In genomic region chr16:4498546-4499195, GRCh38 we compare ENCODE assay signal across 18 cellular contexts. TPM values are rescaled to one million over a fixed set of nuclear protein-coding genes. Genes with fewer than 3 reads are reported as not detected.
DNase-seq lines count a peak whose midpoint lies in the region; ATAC-seq and TF ChIP-seq lines count a peak whose summit lies in the region.
"Had no signal": no experiment of that assay in that cellular context is flagged by ENCODE, and none has a peak within 500 bp of the region (broad histone marks: within the 10 kb centered on the region; RNA-seq: fewer than 3 reads in every experiment).

No MANE protein-coding gene starts in this region.

- H3K4me3 ChIP-seq in BLaER1 treated with 17β-estradiol and CSF1 and Interleukin-3, amounts not matched to agents 10 nM and 100 nM: no peak overlapping the region
- H3K4me3 ChIP-seq in PC-9 (no peak overlapping the region), aorta (ENCODE audit: low read length in 2 of 2) (no peak overlapping the region)

- no peaks in the 10 kb centered on the region for H3K27me3 ChIP-seq in BLaER1 treated with 17β-estradiol and CSF1 and Interleukin-3, amounts not matched to agents 10 nM and 100 nM
- H3K27me3 ChIP-seq in PC-9 (ENCODE audit: insufficient read depth, low read depth) (no peaks in the 10 kb centered on the region), aorta (ENCODE audit: control insufficient read depth in 1 of 2, insufficient read depth in 2 of 2, low read length in 1 of 2) (no peaks in the 10 kb centered on the region)

- no peaks in the 10 kb centered on the region for H3K9me3 Mint-ChIP-seq in activated CD8-positive, alpha-beta T cell treated with anti-CD3 and anti-CD28 coated beads for 36 hours
- H3K9me3 Mint-ChIP-seq: activated naive CD4-positive, alpha-beta T cell treated with anti-CD3 and anti-CD28 coated beads for 36 hours had no signal

- DNase-seq in PC-9 (peak; percentile 59 to 82), left kidney (ENCODE audit: low read depth, low spot score) (peak; percentile 48), epidermal melanocyte (ENCODE audit: insufficient read length, low spot score) (no peak), aorta (no peak)
- no peak for DNase-seq in activated CD8-positive, alpha-beta T cell treated with anti-CD3 and anti-CD28 coated beads for 36 hours
- DNase-seq: activated CD8-positive, alpha-beta memory T cell treated with anti-CD3 and anti-CD28 coated beads for 24 hours; activated naive CD4-positive, alpha-beta T cell treated with anti-CD3 and anti-CD28 coated beads for 36 hours; effector memory CD4-positive, alpha-beta T cell; foreskin melanocyte; NCI-H748 treated with DMSO at 0.1 percent for 48 hours; stimulated activated CD4-positive, alpha-beta T cell treated with anti-CD3 and anti-CD28 coated beads, Interleukin-15, amount 100 ng/mL, for 24 hours had no signal

- BruUV-seq in PC-9 (replicated peaks; lab: Mats Ljungman, UMichigan): no TSS peak

- H2AFZ ChIP-seq in PC-9: no peak overlapping the region

- H3K9me3 ChIP-seq in BLaER1 treated with 17β-estradiol and CSF1 and Interleukin-3, amounts not matched to agents 10 nM and 100 nM (replicated peaks in 1 of 11): no peaks in the 10 kb centered on the region
- H3K9me3 ChIP-seq in PC-9 (ENCODE audit: insufficient read depth, low read depth): no peaks in the 10 kb centered on the region
- no peaks in the 10 kb centered on the region for H3K9me3 ChIP-seq in aorta (ENCODE audit: control insufficient read depth, low read length)

- no peak for ATAC-seq in aorta (ENCODE audit: low FRiP score)
- no peak for ATAC-seq in activated CD8-positive, alpha-beta T cell treated with anti-CD3 and anti-CD28 coated beads for 36 hours
- no peak for ATAC-seq in HG02970 (IDR thresholded peaks at IDR 0.05; ENCODE audit: low FRiP score, unreplicated experiment)

- H3K4me1 Mint-ChIP-seq in activated CD8-positive, alpha-beta T cell treated with anti-CD3 and anti-CD28 coated beads for 36 hours (ENCODE audit: low read depth): peaks cover 82% of the 10 kb centered on the region

- peaks cover 10 to 36% (median 17%) of the 10 kb centered on the region in 10 experiments for H3K4me1 ChIP-seq in BLaER1 treated with 17β-estradiol and CSF1 and Interleukin-3, amounts not matched to agents 10 nM and 100 nM
- H3K4me1 ChIP-seq in PC-9 (replicated peaks; ENCODE audit: insufficient read depth) (peaks cover 69% of the 10 kb centered on the region), aorta (ENCODE audit: control insufficient read depth in 1 of 2, insufficient read depth in 2 of 2, low read length in 2 of 2) (peaks cover 0 to 3% of the 10 kb centered on the region in 2 donors)

- H3F3A ChIP-seq in PC-9 (ENCODE audit: insufficient read depth, low read depth): peaks cover 52% of the 10 kb centered on the region

- POLR2A ChIA-PET in PC-9 (lab: Charles Lee; ENCODE audit: unreplicated experiment): interaction anchor here (0.7 to 0.9 kb wide), 2 partner anchors 22 to 95 kb away, joined by 3 to 9 read pairs; partner anchors contain the start of gene HMOX2
- POLR2A ChIA-PET in activated CD8-positive, alpha-beta T cell treated with anti-CD3 and anti-CD28 coated beads for 36 hours (lab: Charles Lee): interaction anchor here (1.4 to 1.9 kb wide), 3 partner anchors 9 to 16 kb away, joined by 4 to 7 read pairs (median 4); no protein-coding TSS in a partner anchor

- no peaks in the 10 kb centered on the region for H3K9me2 ChIP-seq in PC-9 (ENCODE audit: insufficient read depth)

- WGBS in aorta, 2 donors: 86% methylated on average over 8 of the region's 8 CpGs

- no peak overlapping the region for H3K27ac ChIP-seq in BLaER1 treated with 17β-estradiol and CSF1 and Interleukin-3, amounts not matched to agents 10 nM and 100 nM
- peak overlapping the region; percentile 64 for H3K27ac ChIP-seq in PC-9
- H3K27ac ChIP-seq in cingulate gyrus (ENCODE audit: low read depth, low read length): peak overlapping the region; percentile 42
- no peak overlapping the region for H3K27ac ChIP-seq in aorta (ENCODE audit: low read depth in 1 of 2, low read length in 2 of 2)
- H3K27ac ChIP-seq: HL-60, VCaP had no signal

- H3K79me2 ChIP-seq in PC-9 (ENCODE audit: low read depth): peaks cover 35% of the 10 kb centered on the region

- intact Hi-C loops in PC-9 (cut with micrococcal nuclease; ENCODE audit: unreplicated experiment): no loop called here
- intact Hi-C loops in aorta (cut with DNase I): no loop called here
- intact Hi-C loops in activated CD8-positive, alpha-beta T cell treated with anti-CD3 and anti-CD28 coated beads for 36 hours (cut with micrococcal nuclease): no loop called here

- peak overlapping the region in 8 of 11 experiments; percentile 39 to 77 (median 66); a peak in 16 of 22 replicates for H3K4me2 ChIP-seq in BLaER1 treated with 17β-estradiol and CSF1 and Interleukin-3, amounts not matched to agents 10 nM and 100 nM
- H3K4me2 ChIP-seq in PC-9: peak overlapping the region; percentile 41

- no peaks in the 10 kb centered on the region for H3K27me3 Mint-ChIP-seq in activated CD8-positive, alpha-beta T cell treated with anti-CD3 and anti-CD28 coated beads for 36 hours

- peak overlapping the region in 1 of 11 experiments; percentile 13; a peak in 1 of 22 replicates for H3K9ac ChIP-seq in BLaER1 treated with 17β-estradiol and CSF1 and Interleukin-3, amounts not matched to agents 10 nM and 100 nM

- no peak overlapping the region for H3K27ac Mint-ChIP-seq in activated CD8-positive, alpha-beta T cell treated with anti-CD3 and anti-CD28 coated beads for 36 hours
- H3K27ac Mint-ChIP-seq: activated naive CD4-positive, alpha-beta T cell treated with anti-CD3 and anti-CD28 coated beads for 36 hours had no signal

- peaks cover 92 to 100% (median 100%) of the 10 kb centered on the region in 11 experiments for H4K20me1 ChIP-seq in BLaER1 treated with 17β-estradiol and CSF1 and Interleukin-3, amounts not matched to agents 10 nM and 100 nM
- peaks cover 10% of the 10 kb centered on the region; the same call in 1 of the 2 replicates for H4K20me1 ChIP-seq in PC-9 (ENCODE audit: insufficient read depth)

- H3K36me3 ChIP-seq in BLaER1 treated with 17β-estradiol and CSF1 and Interleukin-3, amounts not matched to agents 10 nM and 100 nM: peaks cover 15 to 52% (median 24%) of the 10 kb centered on the region in 11 experiments
- H3K36me3 ChIP-seq in PC-9 (ENCODE audit: low read depth) (no peaks in the 10 kb centered on the region), aorta (ENCODE audit: control insufficient read depth in 1 of 2, insufficient read depth in 2 of 2, low read length in 1 of 2) (no peaks in the 10 kb centered on the region)

- peaks cover 29% of the 10 kb centered on the region for H3K36me3 Mint-ChIP-seq in activated CD8-positive, alpha-beta T cell treated with anti-CD3 and anti-CD28 coated beads for 36 hours (ENCODE audit: low read depth)

- no peak for TF ChIP-seq CTCF in PC-9 (conservative IDR thresholded peaks at IDR 0.05)
- TF ChIP-seq CTCF in activated CD8-positive, alpha-beta T cell treated with anti-CD3 and anti-CD28 coated beads for 36 hours (IDR thresholded peaks at IDR 0.05): no peak

- no peak overlapping the region for H3K4me3 Mint-ChIP-seq in activated CD8-positive, alpha-beta T cell treated with anti-CD3 and anti-CD28 coated beads for 36 hours
- H3K4me3 Mint-ChIP-seq: activated naive CD4-positive, alpha-beta T cell treated with anti-CD3 and anti-CD28 coated beads for 36 hours had no signal

- CTCF ChIA-PET in PC-9 (lab: Charles Lee): interaction anchor here (0.5 to 0.9 kb wide), 3 partner anchors 20 to 599 kb away, joined by 3 to 13 read pairs (median 6); no protein-coding TSS in a partner anchor
- CTCF ChIA-PET in activated CD8-positive, alpha-beta T cell treated with anti-CD3 and anti-CD28 coated beads for 36 hours (lab: Charles Lee): interaction anchor here (1.0 to 3.0 kb wide), 6 partner anchors 8 to 227 kb away, joined by 3 to 12 read pairs (median 4); no protein-coding TSS in a partner anchor

RNA-seq across cellular contexts. Expression of gene HMOX2, which starts 22.5 kb away (rescaled TPM):
- total RNA-seq in PC-9 (2021) (68.1 and 69.5 TPM in 2 replicates), aorta (10 to 100 TPM; 25.1 to 28.6 TPM)
- 10 to 100 TPM; 24.3 to 33.6 TPM for polyA plus RNA-seq in aorta
- total RNA-seq in activated CD8-positive, alpha-beta T cell treated with anti-CD3 and anti-CD28 coated beads for 36 hours: 10 to 100 TPM; 64.7 to 65.4 TPM

RNA-seq across cellular contexts. Expression of gene NMRAL1, which starts 24.2 kb away (rescaled TPM):
- 118 and 141 TPM in 2 replicates for total RNA-seq in PC-9 (2021)
- 10 to 100 TPM; 23.5 to 28.9 TPM for total RNA-seq in aorta
- polyA plus RNA-seq in aorta: 10 to 100 TPM; 28.2 to 69.1 TPM
- total RNA-seq in activated CD8-positive, alpha-beta T cell treated with anti-CD3 and anti-CD28 coated beads for 36 hours: 10 to 100 TPM; 45.3 to 53.6 TPM

RNA-seq across cellular contexts. Expression of gene CDIP1, which starts 39.9 kb away (rescaled TPM):
- 10.7 and 18.4 TPM in 2 replicates for total RNA-seq in PC-9 (2021)
- total RNA-seq in aorta: 10 to 100 TPM; 23.6 to 34.7 TPM
- polyA plus RNA-seq in aorta: 10 to 100 TPM; 12.5 to 18.4 TPM
- total RNA-seq in activated CD8-positive, alpha-beta T cell treated with anti-CD3 and anti-CD28 coated beads for 36 hours: 10 to 100 TPM; 31.9 to 32.2 TPM

RNA-seq across cellular contexts. Expression of gene C16orf96, which starts 57.5 kb away (rescaled TPM):
- total RNA-seq in PC-9 (2021) (0.13 and 0.15 TPM in 2 replicates), aorta (under 1 TPM; 0.13 to 0.24 TPM)
- not detected for polyA plus RNA-seq in aorta
- under 1 TPM; 0.16 to 0.32 TPM for total RNA-seq in activated CD8-positive, alpha-beta T cell treated with anti-CD3 and anti-CD28 coated beads for 36 hours
- total RNA-seq: H4, lung microvascular endothelial cell had no signal

Comparison
In these comparisons a context has a peak if more than half of its experiments do, and no peak if none do; other contexts are left out.
1. H3K27ac ChIP-seq: peak in PC-9 (single experiment) and cingulate gyrus (single experiment); none in BLaER1 treated with 17β-estradiol and CSF1 and Interleukin-3, amounts not matched to agents 10 nM and 100 nM (0 of 11) and aorta (0 of 2).
2. DNase-seq: peak in PC-9 (2 of 2) and left kidney (single experiment); none in epidermal melanocyte (single experiment), aorta (0 of 2) and activated CD8-positive, alpha-beta T cell treated with anti-CD3 and anti-CD28 coated beads for 36 hours (single experiment).